Comparison of ENCODE assay signal across 16 cellular contexts in genomic region chr1:231028676-231029075, GRCh38. TPM values are rescaled to one million over a fixed set of nuclear protein-coding genes. Genes with fewer than 3 reads are reported as not detected.
DNase-seq lines count a peak whose midpoint lies in the region; ATAC-seq and TF ChIP-seq lines count a peak whose summit lies in the region.
"Had no signal": no experiment of that assay in that cellular context is flagged by ENCODE, and none has a peak within 500 bp of the region (broad histone marks: within the 10 kb centered on the region; RNA-seq: fewer than 3 reads in every experiment).

No MANE protein-coding gene starts in this region.

- H3K27me3 ChIP-seq in heart right ventricle, result peaks cover 0 to 6% (median 0%) of the 10 kb centered on the region in 7 donors
- no peaks in the 10 kb centered on the region for H3K27me3 ChIP-seq in lower lobe of right lung (ENCODE audit: low read depth)
- H3K27me3 ChIP-seq in thyroid gland, result no peaks in the 10 kb centered on the region
- H3K27me3 ChIP-seq: Peyer's patch had no signal

- H3K36me3 ChIP-seq in heart right ventricle, result no peaks in the 10 kb centered on the region
- H3K36me3 ChIP-seq in lower lobe of right lung, result no peaks in the 10 kb centered on the region
- no peaks in the 10 kb centered on the region for H3K36me3 ChIP-seq in thyroid gland
- H3K36me3 ChIP-seq: Peyer's patch had no signal

- POLR2A ChIA-PET in activated CD8-positive, alpha-beta T cell treated with anti-CD3 and anti-CD28 coated beads, Interleukin-2, amount 10 ng/mL, durations not matched to agents 7 days and 5 days (lab: Charles Lee), result interaction anchor here (0.6 kb wide), 1 partner anchor 20 kb away, joined by 3 read pairs; no protein-coding TSS in a partner anchor

- no peak for TF ChIP-seq POLR2A in thyroid gland (IDR thresholded peaks at IDR 0.05)

- intact Hi-C loops in heart right ventricle (cut with DNase I) (no loop called here), cardiac septum (cut with DNase I) (no loop called here), lower lobe of right lung (cut with DNase I) (no loop called here), thyroid gland (cut with DNase I) (no loop called here)

- CTCF ChIA-PET in activated CD8-positive, alpha-beta T cell treated with anti-CD3 and anti-CD28 coated beads, Interleukin-2, amount 10 ng/mL, durations not matched to agents 7 days and 5 days (lab: Charles Lee), result interaction anchor here (1.3 kb wide), 1 partner anchor 10 kb away, joined by 4 read pairs; no protein-coding TSS in a partner anchor

- ATAC-seq in heart right ventricle, result peak; percentile 49 to 84 (median 72)
- ATAC-seq in lower lobe of right lung, result peak in 1 of 2 donors; percentile 22
- ATAC-seq in activated CD8-positive, alpha-beta T cell treated with anti-CD3 and anti-CD28 coated beads, Interleukin-2, amount 10 ng/mL, durations not matched to agents 7 days and 5 days, result no peak

- H3K4me3 ChIP-seq in heart right ventricle, result peak overlapping the region in 3 of 10 donors; percentile 10 to 26 (median 21)
- no peak overlapping the region for H3K4me3 ChIP-seq in lower lobe of right lung
- no peak overlapping the region for H3K4me3 ChIP-seq in thyroid gland (replicated peaks in 1 of 3)
- H3K4me3 ChIP-seq: Peyer's patch had no signal

- no peaks in the 10 kb centered on the region for H3K9me3 Mint-ChIP-seq in activated CD8-positive, alpha-beta T cell treated with anti-CD3 and anti-CD28 coated beads, Interleukin-2, amount 10 ng/mL, durations not matched to agents 7 days and 5 days (ENCODE audit: insufficient read depth)
- H3K9me3 Mint-ChIP-seq in chondrocyte (ENCODE audit: low read depth), result no peaks in the 10 kb centered on the region
- H3K9me3 Mint-ChIP-seq: IgD-negative memory B cell had no signal

- H3K4me1 ChIP-seq in heart right ventricle, result peaks cover 0 to 23% (median 8%) of the 10 kb centered on the region in 9 donors
- H3K4me1 ChIP-seq in lower lobe of right lung, result peaks cover 29% of the 10 kb centered on the region
- H3K4me1 ChIP-seq in thyroid gland, result no peaks in the 10 kb centered on the region
- H3K4me1 ChIP-seq: Peyer's patch had no signal

- peak overlapping the region in 7 of 10 donors; percentile 31 to 69 (median 40) for H3K27ac ChIP-seq in heart right ventricle
- peak overlapping the region; percentile 60 for H3K27ac ChIP-seq in lower lobe of right lung
- peak overlapping the region in 1 of 3 donors; percentile 12 for H3K27ac ChIP-seq in thyroid gland
- H3K27ac ChIP-seq: Peyer's patch had no signal

- H3K4me3 Mint-ChIP-seq in activated CD8-positive, alpha-beta T cell treated with anti-CD3 and anti-CD28 coated beads, Interleukin-2, amount 10 ng/mL, durations not matched to agents 7 days and 5 days, result no peak overlapping the region
- no peak overlapping the region for H3K4me3 Mint-ChIP-seq in chondrocyte (ENCODE audit: unreplicated experiment)
- H3K4me3 Mint-ChIP-seq: IgD-negative memory B cell had no signal

- DNase-seq in heart right ventricle (peak in 1 of 2 donors; percentile 37), cardiac septum (ENCODE audit: low spot score) (no peak), dermis microvascular lymphatic vessel endothelial cell (ENCODE audit: low read depth in 2 of 2) (peak; percentile 77 to 92), lower lobe of right lung (no peak), thyroid gland (peak; percentile 11 to 25), SW480 (ENCODE audit: low spot score) (no peak), chondrocyte (ENCODE audit: low spot score) (no peak)
- DNase-seq in activated CD8-positive, alpha-beta T cell treated with anti-CD3 and anti-CD28 coated beads, Interleukin-2, amount 10 ng/mL, durations not matched to agents 7 days and 5 days, result no peak
- DNase-seq: activated gamma-delta T cell treated with Interleukin-2 at 50 U/mL for 16 hours; aorta; kidney glomerular epithelial cell; NCI-H1048; Peyer's patch; stimulated activated CD4-positive, alpha-beta T cell treated with anti-CD3 and anti-CD28 coated beads, Interleukin-12 subunit alpha, Interleukin-12 subunit beta, amount 100 ng/mL, for 4 hours; stimulated activated naive CD4-positive, alpha-beta T cell treated with Interleukin-2 at 50 U/mL for 16 hours had no signal

- H3K9me3 ChIP-seq in heart right ventricle (no peaks in the 10 kb centered on the region), lower lobe of right lung (no peaks in the 10 kb centered on the region), thyroid gland (no peaks in the 10 kb centered on the region)
- H3K9me3 ChIP-seq: Peyer's patch had no signal

- no peaks in the 10 kb centered on the region for H3K36me3 Mint-ChIP-seq in activated CD8-positive, alpha-beta T cell treated with anti-CD3 and anti-CD28 coated beads, Interleukin-2, amount 10 ng/mL, durations not matched to agents 7 days and 5 days (ENCODE audit: low read depth)
- peaks cover 6% of the 10 kb centered on the region for H3K36me3 Mint-ChIP-seq in chondrocyte (ENCODE audit: low read depth)

- WGBS in heart right ventricle, 2 donors, result 60 to 69% methylated on average over 7 of the region's 7 CpGs
- WGBS in thyroid gland, 2 donors, result 81 to 87% methylated on average over 7 of the region's 7 CpGs

- peaks cover 17% of the 10 kb centered on the region for H3K4me1 Mint-ChIP-seq in activated CD8-positive, alpha-beta T cell treated with anti-CD3 and anti-CD28 coated beads, Interleukin-2, amount 10 ng/mL, durations not matched to agents 7 days and 5 days (ENCODE audit: low read depth)
- peaks cover 11% of the 10 kb centered on the region for H3K4me1 Mint-ChIP-seq in chondrocyte (ENCODE audit: low read depth)

- no peak overlapping the region for H3K27ac Mint-ChIP-seq in activated CD8-positive, alpha-beta T cell treated with anti-CD3 and anti-CD28 coated beads, Interleukin-2, amount 10 ng/mL, durations not matched to agents 7 days and 5 days
- no peak overlapping the region for H3K27ac Mint-ChIP-seq in chondrocyte (ENCODE audit: unreplicated experiment)
- H3K27ac Mint-ChIP-seq: IgD-negative memory B cell had no signal

- no peaks in the 10 kb centered on the region for H3K27me3 Mint-ChIP-seq in activated CD8-positive, alpha-beta T cell treated with anti-CD3 and anti-CD28 coated beads, Interleukin-2, amount 10 ng/mL, durations not matched to agents 7 days and 5 days (ENCODE audit: low read depth)
- H3K27me3 Mint-ChIP-seq in chondrocyte (ENCODE audit: low read depth), result no peaks in the 10 kb centered on the region
- H3K27me3 Mint-ChIP-seq: IgD-negative memory B cell had no signal

- TF ChIP-seq CTCF in heart right ventricle (IDR thresholded peaks at IDR 0.05), result no peak
- no peak for TF ChIP-seq CTCF in lower lobe of right lung (IDR thresholded peaks at IDR 0.05)
- TF ChIP-seq CTCF in thyroid gland (IDR thresholded peaks at IDR 0.05), result no peak
- TF ChIP-seq CTCF in chondrocyte (IDR thresholded peaks at IDR 0.05), result no peak

RNA-seq across cellular contexts. Expression of gene FAM89A, which starts 11.4 kb away (rescaled TPM):
- total RNA-seq in heart right ventricle (10 to 100 TPM in 1 of 10 donors, 1 to 10 TPM in 9; 4.1 to 14.3 (median 5.3) TPM), cardiac septum (4.1 TPM), dermis microvascular lymphatic vessel endothelial cell (20.0 and 30.5 TPM in 2 replicates), lower lobe of right lung (54.6 TPM), thyroid gland (10 to 100 TPM in 3 of 4 donors, 1 to 10 TPM in 1; 8.0 to 27.0 (median 17.1) TPM), chondrocyte (17.2 to 20.2 TPM (median 19.7 TPM) in 3 replicates)
- 1 to 10 TPM; 4.8 to 9.9 TPM for polyA plus RNA-seq in heart right ventricle
- 1 to 10 TPM; 5.7 to 6.1 TPM for total RNA-seq in activated CD8-positive, alpha-beta T cell treated with anti-CD3 and anti-CD28 coated beads, Interleukin-2, amount 10 ng/mL, durations not matched to agents 7 days and 5 days

RNA-seq across cellular contexts. Expression of gene ARV1, which starts 49.8 kb away (rescaled TPM):
- 10 to 100 TPM; 19.8 to 28.3 (median 26.0) TPM for total RNA-seq in heart right ventricle
- polyA plus RNA-seq in heart right ventricle, result 10 to 100 TPM; 26.9 to 60.3 TPM
- 20.7 TPM for total RNA-seq in cardiac septum
- 9.6 and 11.0 TPM in 2 replicates for total RNA-seq in dermis microvascular lymphatic vessel endothelial cell
- 18.4 TPM for total RNA-seq in lower lobe of right lung
- total RNA-seq in thyroid gland, result 10 to 100 TPM; 29.3 to 39.2 (median 34.8) TPM
- total RNA-seq in activated CD8-positive, alpha-beta T cell treated with anti-CD3 and anti-CD28 coated beads, Interleukin-2, amount 10 ng/mL, durations not matched to agents 7 days and 5 days, result 10 to 100 TPM; 15.6 to 16.4 TPM
- 14.0 to 20.4 TPM (median 15.5 TPM) in 3 replicates for total RNA-seq in chondrocyte

RNA-seq across cellular contexts. Expression of gene TTC13, which starts 50.0 kb away (rescaled TPM):
- 1 to 10 TPM; 4.3 to 9.5 (median 7.3) TPM for total RNA-seq in heart right ventricle
- 1 to 10 TPM; 5.8 to 9.2 TPM for polyA plus RNA-seq in heart right ventricle
- total RNA-seq in cardiac septum, result 8.2 TPM
- 7.6 and 8.6 TPM in 2 replicates for total RNA-seq in dermis microvascular lymphatic vessel endothelial cell
- 17.0 TPM for total RNA-seq in lower lobe of right lung
- total RNA-seq in thyroid gland, result 10 to 100 TPM; 14.4 to 28.5 (median 26.1) TPM
- total RNA-seq in activated CD8-positive, alpha-beta T cell treated with anti-CD3 and anti-CD28 coated beads, Interleukin-2, amount 10 ng/mL, durations not matched to agents 7 days and 5 days, result 10 to 100 TPM; 34.0 to 34.2 TPM
- total RNA-seq in chondrocyte, result 24.9 to 36.5 TPM (median 27.1 TPM) in 3 replicates

Comparison
In these comparisons a context has a peak if more than half of its experiments do, and no peak if none do; other contexts are left out.
1. DNase-seq: peak in dermis microvascular lymphatic vessel endothelial cell (2 of 2) and thyroid gland (2 of 2); none in cardiac septum (single experiment), lower lobe of right lung (single experiment), activated CD8-positive, alpha-beta T cell treated with anti-CD3 and anti-CD28 coated beads, Interleukin-2, amount 10 ng/mL, durations not matched to agents 7 days and 5 days (single experiment), SW480 (single experiment) and chondrocyte (single experiment).